In the genomic region with DNA sequence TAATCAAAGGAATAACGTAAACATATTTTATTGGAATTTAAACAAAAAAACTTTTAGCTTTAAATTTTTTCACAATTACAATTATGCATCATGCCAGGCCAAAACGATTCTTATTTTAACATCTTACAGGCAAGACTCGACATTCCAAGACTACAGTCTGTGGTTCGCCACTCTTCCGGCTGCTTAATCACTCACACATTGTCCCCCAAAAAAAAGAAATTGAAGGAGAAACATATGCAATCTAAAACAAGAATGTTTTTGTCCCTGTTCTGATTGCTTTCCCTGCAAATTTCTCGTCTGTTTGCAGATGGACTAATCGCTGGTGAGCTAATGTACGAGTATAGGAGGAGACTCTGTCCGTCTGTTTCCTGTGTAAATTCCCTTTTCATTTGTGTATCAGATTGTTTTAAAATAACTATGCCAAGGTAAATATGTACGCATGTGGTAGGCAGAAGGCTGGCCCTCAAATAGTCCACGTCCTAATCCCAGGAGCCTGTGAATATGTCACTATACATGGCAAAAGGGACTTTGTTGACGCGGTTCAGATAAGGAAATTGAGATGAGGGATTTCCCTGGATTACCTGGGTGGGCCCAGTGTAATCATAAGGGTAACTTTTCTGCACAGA, we compare ENCODE assay signal across 26 cellular contexts. TPM values are rescaled to one million over a fixed set of nuclear protein-coding genes. Genes with fewer than 3 reads are reported as not detected.
"Had no signal": no experiment of that assay in that cellular context is flagged by ENCODE, and none has a peak within 500 bp of the region (broad histone marks: within the 10 kb centered on the region; RNA-seq: fewer than 3 reads in every experiment).

No MANE protein-coding gene starts in this region.

- DNase-seq: activated CD4-positive, alpha-beta memory T cell treated with anti-CD3 and anti-CD28 coated beads for 36 hours; activated CD4-positive, alpha-beta T cell treated with anti-CD3 and anti-CD28 coated beads for 36 hours; activated CD8-positive, alpha-beta memory T cell treated with anti-CD3 and anti-CD28 coated beads, Interleukin-2, amount 10 ng/mL, durations not matched to agents 7 days and 5 days; activated naive CD4-positive, alpha-beta T cell treated with anti-CD3 and anti-CD28 coated beads, Interleukin-2, amount 50 U/mL, for 16 hours; activated T-cell treated with anti-CD3 and anti-CD28 coated beads, Interleukin-2, amount 50 U/mL, for 24 hours; adrenal gland; endodermal cell; erythroblast; glutamatergic neuron; hypothalamus; kidney; posterior cingulate gyrus; stimulated activated CD4-positive, alpha-beta T cell treated with anti-CD3 and anti-CD28 coated beads, Interleukin-15, amount 100 ng/mL, for 24 hours; stimulated activated CD4-positive, alpha-beta T cell treated with anti-CD3 and anti-CD28 coated beads, Interleukin-4, amount 100 ng/mL, for 24 hours; stimulated activated naive CD4-positive, alpha-beta T cell; T-helper 9 cell; tibial artery; uterus had no signal

- H3K4me1 ChIP-seq: adrenal gland, right atrium auricular region, tibial artery, uterus had no signal

- H3K27ac ChIP-seq: adrenal gland, cardiac muscle cell, right atrium auricular region, skin epidermis, tibial artery, uterus had no signal

- H3K27me3 ChIP-seq: adrenal gland, cardiac muscle cell, right atrium auricular region, tibial artery, uterus had no signal

- H3K36me3 ChIP-seq: adrenal gland, uterus had no signal

- ATAC-seq: activated CD4-positive, alpha-beta T cell treated with anti-CD3 and anti-CD28 coated beads for 36 hours; activated CD8-positive, alpha-beta memory T cell treated with anti-CD3 and anti-CD28 coated beads, Interleukin-2, amount 10 ng/mL, durations not matched to agents 7 days and 5 days; natural killer cell treated with Interleukin-12 subunit alpha and Interleukin-12 subunit beta and Interleukin-15 and Interleukin-18, amount 100 ng/mL, for 72 hours had no signal

- H3K9me3 ChIP-seq: adrenal gland, right atrium auricular region, tibial artery, uterus had no signal

- H3K4me3 ChIP-seq: adrenal gland, cardiac muscle cell, right atrium auricular region, skin epidermis, tibial artery, uterus had no signal

RNA-seq across cellular contexts. Expression of gene MTNR1A, which starts 37.7 kb away (rescaled TPM):
- total RNA-seq: activated CD4-positive, alpha-beta memory T cell treated with anti-CD3 and anti-CD28 coated beads for 36 hours; activated CD4-positive, alpha-beta T cell treated with anti-CD3 and anti-CD28 coated beads for 36 hours; activated CD8-positive, alpha-beta memory T cell treated with anti-CD3 and anti-CD28 coated beads, Interleukin-2, amount 10 ng/mL, durations not matched to agents 7 days and 5 days; adrenal gland; dermis microvascular lymphatic vessel endothelial cell; fibroblast of villous mesenchyme; liver; natural killer cell treated with Interleukin-12 subunit alpha and Interleukin-12 subunit beta and Interleukin-15 and Interleukin-18, amount 100 ng/mL, for 72 hours; right atrium auricular region; subcutaneous adipose tissue had no signal
- polyA plus RNA-seq: adrenal gland, liver had no signal
